Comparison of ENCODE assay signal across 8 cellular contexts in genomic region chr5:180811012-180811622, GRCh38. TPM values are rescaled to one million over a fixed set of nuclear protein-coding genes. Genes with fewer than 3 reads are reported as not detected.
A peak's percentile ranks its signal among the peaks of the same experiment; 100 is the strongest.
DNase-seq lines count a peak whose midpoint lies in the region; TF ChIP-seq lines count a peak whose summit lies in the region.

No MANE protein-coding gene starts in this region.

- H2AFZ ChIP-seq in PC-9, result peak overlapping the region; percentile 88

- H3K4me3 ChIP-seq in GM12875 (ENCODE audit: low read depth, low read length) (peak overlapping the region; percentile 80), PC-9 (peak overlapping the region; percentile 95), esophagus muscularis mucosa (peak overlapping the region; percentile 68 to 83 (median 75)), prostate gland (peak overlapping the region; percentile 49 to 71)

- peaks cover 55% of the 10 kb centered on the region for H3K4me1 ChIP-seq in PC-9 (replicated peaks; ENCODE audit: insufficient read depth)
- H3K4me1 ChIP-seq in esophagus muscularis mucosa, result peaks cover 45 to 52% (median 50%) of the 10 kb centered on the region in 4 donors
- H3K4me1 ChIP-seq in prostate gland (replicated peaks), result peaks cover 27% of the 10 kb centered on the region

- H3K4me2 ChIP-seq in PC-9, result peak overlapping the region; percentile 99

- POLR2A ChIA-PET in PC-9 (lab: Charles Lee; ENCODE audit: unreplicated experiment), result interaction anchor here (0.6 to 1.3 kb wide), 3 partner anchors 20 to 50 kb away, joined by 5 to 8 read pairs (median 7); partner anchors contain the start of gene ZFP62

- no peak for TF ChIP-seq POLR2A in esophagus muscularis mucosa (IDR thresholded peaks at IDR 0.05; ENCODE audit: low read depth)
- no peak for TF ChIP-seq POLR2A in prostate gland (IDR thresholded peaks at IDR 0.05)

- peaks cover 27% of the 10 kb centered on the region for H3F3A ChIP-seq in PC-9 (ENCODE audit: insufficient read depth, low read depth)

- peak overlapping the region; percentile 91 for H3K27ac ChIP-seq in PC-9
- peak overlapping the region; percentile 96 to 100 (median 98) for H3K27ac ChIP-seq in esophagus muscularis mucosa (replicated peaks in 1 of 4)
- H3K27ac ChIP-seq in prostate gland, result peak overlapping the region; percentile 99

- no peaks in the 10 kb centered on the region for H3K9me2 ChIP-seq in PC-9 (ENCODE audit: insufficient read depth)

- no peak for TF ChIP-seq EP300 in esophagus muscularis mucosa (IDR thresholded peaks at IDR 0.05)

- BruUV-seq in PC-9 (replicated peaks; lab: Mats Ljungman, UMichigan), result no TSS peak

- DNase-seq in PC-9 (no peak), esophagus muscularis mucosa (ENCODE audit: extremely low spot score) (no peak), prostate gland (ENCODE audit: low spot score) (no peak), medulla oblongata (ENCODE audit: extremely low spot score) (no peak), head of caudate nucleus (no peak), NCI-H226 (no peak), EL (no peak)

- intact Hi-C loops in PC-9 (cut with micrococcal nuclease; ENCODE audit: unreplicated experiment) (loop anchor here (1.0 to 2.0 kb wide), 4 partner anchors 20 to 434 kb away; partner anchors contain the start of gene ZFP62), esophagus muscularis mucosa (cut with DNase I) (no loop called here), prostate gland (cut with DNase I) (no loop called here), head of caudate nucleus (cut with DNase I) (no loop called here)

- CTCF ChIA-PET in PC-9 (lab: Charles Lee), result no interaction called here

- peaks cover 41% of the 10 kb centered on the region for H3K79me2 ChIP-seq in PC-9 (ENCODE audit: low read depth)

- H3K9me3 ChIP-seq in PC-9 (ENCODE audit: insufficient read depth, low read depth) (no peaks in the 10 kb centered on the region), esophagus muscularis mucosa (no peaks in the 10 kb centered on the region), prostate gland (no peaks in the 10 kb centered on the region)

- H3K36me3 ChIP-seq in PC-9 (ENCODE audit: low read depth) (0 out of 2 replicates have a peak, but pooled peaks cover 3% of the 10 kb centered on the region), esophagus muscularis mucosa (peaks cover 0 to 12% (median 3%) of the 10 kb centered on the region in 4 donors), prostate gland (no peaks in the 10 kb centered on the region)

- TF ChIP-seq CTCF in GM12875 (IDR thresholded peaks at IDR 0.05; ENCODE audit: borderline replicate concordance, insufficient read depth, low read depth, low read length) (no peak), PC-9 (conservative IDR thresholded peaks at IDR 0.05) (no peak), esophagus muscularis mucosa (IDR thresholded peaks at IDR 0.05) (no peak), prostate gland (IDR thresholded peaks at IDR 0.05) (no peak)

- no peaks in the 10 kb centered on the region for H4K20me1 ChIP-seq in PC-9 (ENCODE audit: insufficient read depth)

- 20% methylated on average over 10 of the region's 22 CpGs for WGBS in esophagus muscularis mucosa
- 10% methylated on average over 22 of the region's 22 CpGs for WGBS in prostate gland

- H3K27me3 ChIP-seq in PC-9 (ENCODE audit: insufficient read depth, low read depth) (no peaks in the 10 kb centered on the region), esophagus muscularis mucosa (no peaks in the 10 kb centered on the region), prostate gland (replicated peaks; ENCODE audit: insufficient read depth) (no peaks in the 10 kb centered on the region)

RNA-seq across cellular contexts. Expression of gene MGAT1, which starts 8.5 kb away (rescaled TPM):
- total RNA-seq in PC-9 (2021) (96.6 and 103 TPM in 2 replicates), esophagus muscularis mucosa (100 to 1,000 TPM; 132 to 205 (median 190) TPM), prostate gland (100 to 1,000 TPM; 142 to 159 TPM)

RNA-seq across cellular contexts. Expression of gene ZFP62, which starts 50.0 kb away (rescaled TPM):
- total RNA-seq in PC-9 (2021), result 48.6 and 57.3 TPM in 2 replicates
- 10 to 100 TPM; 17.7 to 22.8 (median 20.5) TPM for total RNA-seq in esophagus muscularis mucosa
- total RNA-seq in prostate gland, result 10 to 100 TPM; 24.5 to 28.1 TPM
